In the genomic region with DNA sequence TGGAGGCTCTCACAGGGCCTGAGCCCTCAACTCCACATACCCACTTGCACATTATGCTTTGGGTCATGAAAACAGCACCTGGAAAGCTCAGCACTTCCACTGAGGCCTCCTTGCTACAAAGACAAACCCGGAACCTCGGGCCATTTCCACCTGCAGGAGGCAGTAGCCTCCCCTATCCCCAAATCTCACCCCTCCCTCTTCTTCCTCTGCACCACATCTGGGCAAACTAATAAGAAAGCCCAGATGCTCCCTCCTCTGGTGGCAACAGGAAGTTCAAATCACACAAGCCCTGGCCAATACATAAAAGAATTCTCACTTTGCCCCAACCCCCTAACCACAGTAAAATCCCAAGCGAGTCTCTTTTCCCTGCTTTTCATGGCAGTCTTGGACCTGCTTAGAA, we compare ENCODE assay signal across 8 cellular contexts.
DNase-seq lines count a peak whose midpoint lies in the region; ATAC-seq, FAIRE-seq and TF ChIP-seq lines count a peak whose summit lies in the region.

No MANE protein-coding gene starts in this region.

- ATAC-seq in GM19463 (IDR thresholded peaks at IDR 0.05; ENCODE audit: unreplicated experiment): peak; percentile 89
- peak; percentile 46 to 52 for ATAC-seq in stimulated activated naive B cell treated with anti-CD40 and anti-IgM and Interleukin-4, amounts not matched to agents 10 μg/mL and 1 μg/mL and 100 μg/mL, for 72 hours (replicated peaks)
- no peak for ATAC-seq in HG02571 (IDR thresholded peaks at IDR 0.05; ENCODE audit: unreplicated experiment)

- H3K27me3 Mint-ChIP-seq in stimulated activated naive B cell treated with anti-CD40 and anti-IgM and Interleukin-4, amounts not matched to agents 10 μg/mL and 1 μg/mL and 100 μg/mL, for 72 hours: no peaks in the 10 kb centered on the region

- no peaks in the 10 kb centered on the region for H3K9me3 Mint-ChIP-seq in stimulated activated naive B cell treated with anti-CD40 and anti-IgM and Interleukin-4, amounts not matched to agents 10 μg/mL and 1 μg/mL and 100 μg/mL, for 72 hours

- H3K4me3 Mint-ChIP-seq in stimulated activated naive B cell treated with anti-CD40 and anti-IgM and Interleukin-4, amounts not matched to agents 10 μg/mL and 1 μg/mL and 100 μg/mL, for 72 hours: no peak overlapping the region

- no peak for FAIRE-seq in bronchial epithelial cell (lab: Jason Lieb, UNC)

- no peaks in the 10 kb centered on the region for H3K4me1 Mint-ChIP-seq in stimulated activated naive B cell treated with anti-CD40 and anti-IgM and Interleukin-4, amounts not matched to agents 10 μg/mL and 1 μg/mL and 100 μg/mL, for 72 hours

- H3K36me3 Mint-ChIP-seq in stimulated activated naive B cell treated with anti-CD40 and anti-IgM and Interleukin-4, amounts not matched to agents 10 μg/mL and 1 μg/mL and 100 μg/mL, for 72 hours: no peaks in the 10 kb centered on the region

- no peak overlapping the region for H3K27ac Mint-ChIP-seq in stimulated activated naive B cell treated with anti-CD40 and anti-IgM and Interleukin-4, amounts not matched to agents 10 μg/mL and 1 μg/mL and 100 μg/mL, for 72 hours

- DNase-seq in HT1080 (ENCODE audit: low read depth) (peak; percentile 52), bronchial epithelial cell (ENCODE audit: low read depth) (peak; percentile 33), NCI-H2227 (lab: John Stamatoyannopoulos, UW; ENCODE audit: unreplicated experiment) (no peak)
- no peak for DNase-seq in stimulated activated naive B cell treated with anti-CD40 and anti-IgM and Interleukin-4, amounts not matched to agents 10 μg/mL and 1 μg/mL and 100 μg/mL, for 72 hours
- no peak for DNase-seq in activated effector memory CD4-positive, alpha-beta T cell treated with anti-CD3 and anti-CD28 coated beads, Interleukin-2, amount 50 U/mL, for 16 hours

- H3K27me3 ChIP-seq in bronchial epithelial cell (ENCODE audit: control insufficient read depth, insufficient read depth, low read length): no peaks in the 10 kb centered on the region

- TF ChIP-seq CTCF in C4-2B (conservative IDR thresholded peaks at IDR 0.05) (peak; percentile 58), bronchial epithelial cell (IDR thresholded peaks at IDR 0.05; ENCODE audit: insufficient read depth, low read length, severe bottlenecking) (peak; percentile 71)

- no peak overlapping the region for H3K4me3 ChIP-seq in bronchial epithelial cell (ENCODE audit: low read depth, low read length)

- no peak overlapping the region for H3K27ac ChIP-seq in C4-2B

- H3K36me3 ChIP-seq in bronchial epithelial cell (ENCODE audit: control insufficient read depth, insufficient read depth, low read length): no peaks in the 10 kb centered on the region

Comparison
In these comparisons a context has a peak if more than half of its experiments do, and no peak if none do; other contexts are left out.
1. DNase-seq: peak in HT1080 (single experiment) and bronchial epithelial cell (single experiment); none in stimulated activated naive B cell treated with anti-CD40 and anti-IgM and Interleukin-4, amounts not matched to agents 10 μg/mL and 1 μg/mL and 100 μg/mL, for 72 hours (single experiment), activated effector memory CD4-positive, alpha-beta T cell treated with anti-CD3 and anti-CD28 coated beads, Interleukin-2, amount 50 U/mL, for 16 hours (single experiment) and NCI-H2227 (single experiment).